ENCODE assay signal across 26 cellular contexts in the genomic region with DNA sequence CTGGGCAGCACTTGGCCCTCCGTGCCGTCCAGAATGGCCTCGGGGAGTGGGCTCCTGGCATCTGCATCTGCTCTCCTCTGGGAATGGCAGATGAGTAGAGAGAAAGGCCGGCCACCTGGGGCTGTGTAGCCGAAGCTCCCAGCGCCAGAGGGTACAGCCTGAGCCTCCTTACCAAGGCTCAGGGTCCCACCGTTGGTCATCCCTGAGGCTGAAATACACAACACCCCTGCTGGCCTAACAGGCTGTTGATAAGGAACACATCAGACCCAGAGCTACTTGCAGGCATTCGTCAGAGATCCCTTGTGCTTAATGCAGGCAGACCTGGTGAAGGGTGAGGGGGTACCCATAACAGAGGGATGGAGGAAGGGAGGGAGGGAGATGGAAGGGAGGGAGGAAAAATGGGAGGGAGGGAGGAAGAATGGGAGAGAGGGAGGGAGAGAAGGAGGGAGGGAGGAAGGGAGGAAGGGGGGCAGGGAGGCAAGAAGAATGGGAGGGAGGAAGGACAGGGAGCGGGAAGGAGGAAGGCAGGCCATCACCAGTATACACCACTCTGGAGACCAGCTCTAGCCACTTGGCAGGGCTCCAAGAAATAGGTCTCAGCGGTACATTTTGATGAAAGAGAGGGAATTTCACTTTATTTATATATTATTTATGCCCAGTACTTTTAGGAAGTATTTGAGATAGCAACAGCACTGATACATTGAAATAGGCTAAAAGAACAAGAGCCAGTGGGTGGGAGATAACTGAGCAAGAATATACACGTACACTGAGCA.
A peak's percentile ranks its signal among the peaks of the same experiment; 100 is the strongest.
DNase-seq lines count a peak whose midpoint lies in the region; ATAC-seq, FAIRE-seq and TF ChIP-seq lines count a peak whose summit lies in the region.
"Had no signal": no experiment of that assay in that cellular context is flagged by ENCODE, and none has a peak within 500 bp of the region (broad histone marks: within the 10 kb centered on the region; RNA-seq: fewer than 3 reads in every experiment).

No MANE protein-coding gene starts in this region.

- H3K36me3 Mint-ChIP-seq in glutamatergic neuron (ENCODE audit: unreplicated experiment) = no peaks in the 10 kb centered on the region
- H3K36me3 Mint-ChIP-seq in CD8-positive, alpha-beta T cell = no peaks in the 10 kb centered on the region
- H3K36me3 Mint-ChIP-seq: CD4-positive, alpha-beta memory T cell; type B pancreatic cell had no signal

- H3K4me3 Mint-ChIP-seq in glutamatergic neuron (ENCODE audit: unreplicated experiment) = no peak overlapping the region
- no peak overlapping the region for H3K4me3 Mint-ChIP-seq in CD8-positive, alpha-beta T cell
- H3K4me3 Mint-ChIP-seq: activated T-helper 1 cell treated with anti-CD3 and anti-CD28 coated beads, Interleukin-12 subunit alpha, Interleukin-12 subunit beta, Interleukin-2, Interleukin-4 antibody, amounts not matched to agents 30 ng/mL and 10 ng/mL and 1 ng/mL, durations not matched to agents 14 hours and 24 hours and 36 hours; CD4-positive, alpha-beta memory T cell; type B pancreatic cell had no signal

- H3K27me3 ChIP-seq in cardiac muscle cell (no peaks in the 10 kb centered on the region), H7 (ENCODE audit: control insufficient read depth, insufficient read depth, low read length) (no peaks in the 10 kb centered on the region; the same call in 1 of the 2 replicates)
- H3K27me3 ChIP-seq in CD8-positive, alpha-beta T cell (ENCODE audit: insufficient read depth, low read length) = no peaks in the 10 kb centered on the region

- peaks cover 16% of the 10 kb centered on the region for H3K4me1 ChIP-seq in cardiac muscle cell (ENCODE audit: low read depth)
- H3K4me1 ChIP-seq in CD8-positive, alpha-beta T cell (ENCODE audit: insufficient read depth, low read length) = no peaks in the 10 kb centered on the region

- H3K36me3 ChIP-seq in cardiac muscle cell (no peaks in the 10 kb centered on the region), H7 (replicated peaks; ENCODE audit: control insufficient read depth, insufficient read depth, low read length) (no peaks in the 10 kb centered on the region)
- no peaks in the 10 kb centered on the region for H3K36me3 ChIP-seq in CD8-positive, alpha-beta T cell (ENCODE audit: insufficient read depth, low read length)

- FAIRE-seq in urothelium cell line (lab: Jason Lieb, UNC) = no peak
- FAIRE-seq: HTR-8/SVneo had no signal

- peak overlapping the region; percentile 73 for H3K27ac Mint-ChIP-seq in glutamatergic neuron (ENCODE audit: unreplicated experiment)
- H3K27ac Mint-ChIP-seq in CD8-positive, alpha-beta T cell = no peak overlapping the region
- H3K27ac Mint-ChIP-seq: activated T-helper 1 cell treated with anti-CD3 and anti-CD28 coated beads, Interleukin-12 subunit alpha, Interleukin-12 subunit beta, Interleukin-2, Interleukin-4 antibody, amounts not matched to agents 30 ng/mL and 10 ng/mL and 1 ng/mL, durations not matched to agents 14 hours and 24 hours and 36 hours; type B pancreatic cell had no signal

- H3K4me1 Mint-ChIP-seq in glutamatergic neuron (ENCODE audit: low read depth, unreplicated experiment) = peaks cover 43% of the 10 kb centered on the region
- no peaks in the 10 kb centered on the region for H3K4me1 Mint-ChIP-seq in CD8-positive, alpha-beta T cell (ENCODE audit: low read depth)
- H3K4me1 Mint-ChIP-seq: CD4-positive, alpha-beta memory T cell had no signal

- no peaks in the 10 kb centered on the region for H3K27me3 Mint-ChIP-seq in glutamatergic neuron (ENCODE audit: unreplicated experiment)
- H3K27me3 Mint-ChIP-seq in CD8-positive, alpha-beta T cell (ENCODE audit: low read depth) = no peaks in the 10 kb centered on the region

- H3K9me3 Mint-ChIP-seq in glutamatergic neuron (ENCODE audit: unreplicated experiment) = no peaks in the 10 kb centered on the region
- no peaks in the 10 kb centered on the region for H3K9me3 Mint-ChIP-seq in CD8-positive, alpha-beta T cell
- H3K9me3 Mint-ChIP-seq: activated T-helper 1 cell treated with anti-CD3 and anti-CD28 coated beads, Interleukin-12 subunit alpha, Interleukin-12 subunit beta, Interleukin-2, Interleukin-4 antibody, amounts not matched to agents 30 ng/mL and 10 ng/mL and 1 ng/mL, durations not matched to agents 14 hours and 24 hours and 36 hours; CD4-positive, alpha-beta memory T cell; type B pancreatic cell had no signal

- CTCF ChIA-PET in CD8-positive, alpha-beta T cell (lab: Charles Lee) = no interaction called here

- intact Hi-C loops in left ventricle myocardium superior (cut with micrococcal nuclease) = no loop called here
- intact Hi-C loops in CD8-positive, alpha-beta T cell (cut with DNase I, micrococcal nuclease) = no loop called here

- H3K9me3 ChIP-seq in cardiac muscle cell (ENCODE audit: low read depth) = no peaks in the 10 kb centered on the region
- no peaks in the 10 kb centered on the region for H3K9me3 ChIP-seq in CD8-positive, alpha-beta T cell (ENCODE audit: low read length)

- TF ChIP-seq CTCF in cardiac muscle cell (IDR thresholded peaks at IDR 0.05; ENCODE audit: low read depth, low read length) = no peak
- TF ChIP-seq CTCF in glutamatergic neuron (IDR thresholded peaks at IDR 0.05; ENCODE audit: partially characterized antibody, unreplicated experiment) = no peak
- no peak for TF ChIP-seq CTCF in CD8-positive, alpha-beta T cell (IDR thresholded peaks at IDR 0.05)

- DNase-seq in DMS 273 (lab: John Stamatoyannopoulos, UW; ENCODE audit: unreplicated experiment) = peak; percentile 20
- DNase-seq in DMS 273 treated with DMSO at 0.1 percent for 48 hours (lab: John Stamatoyannopoulos, UW) = no peak
- DNase-seq in cardiac muscle cell (ENCODE audit: low read depth in 1 of 2, low spot score in 1 of 2) = peak in 1 of 2 donors; percentile 24
- DNase-seq in left ventricle myocardium superior = no peak
- DNase-seq in glutamatergic neuron = peak; percentile 65
- no peak for DNase-seq in urothelium cell line (ENCODE audit: low spot score)
- no peak for DNase-seq in CD8-positive, alpha-beta T cell
- DNase-seq in H7 = no peak
- DNase-seq: activated CD4-positive, alpha-beta T cell treated with anti-CD3 and anti-CD28 coated beads, Interleukin-2, amount 50 U/mL, for 4 hours; activated CD4-positive, CD25-positive, alpha-beta regulatory T cell; activated naive CD4-positive, alpha-beta T cell treated with anti-CD3 and anti-CD28 coated beads, Interleukin-2, amount 50 U/mL, for 16 hours; CD4-positive, alpha-beta memory T cell; DMS53; Karpas-422; kidney glomerular epithelial cell; NCI-H524 treated with DMSO at 0.1 percent for 48 hours; OCI-M1; SHP77; stimulated activated CD4-positive, alpha-beta T cell treated with anti-CD3 and anti-CD28 coated beads, Interleukin-1b, Interleukin-23, amount 100 ng/mL, for 48 hours; SW 1271 had no signal

- H3K4me3 ChIP-seq in cardiac muscle cell = no peak overlapping the region
- no peak overlapping the region for H3K4me3 ChIP-seq in CD8-positive, alpha-beta T cell (ENCODE audit: low read depth, low read length)
- no peak overlapping the region for H3K4me3 ChIP-seq in H7 (ENCODE audit: insufficient read depth, low read depth, low read length)
- H3K4me3 ChIP-seq: GM23248, skin epidermis had no signal

- POLR2A ChIA-PET in CD8-positive, alpha-beta T cell (lab: Charles Lee) = no interaction called here

- no peak for ATAC-seq in left ventricle myocardium superior
- ATAC-seq in CD8-positive, alpha-beta T cell = no peak

- peak overlapping the region; percentile 63 for H3K27ac ChIP-seq in cardiac muscle cell
- no peak overlapping the region for H3K27ac ChIP-seq in CD8-positive, alpha-beta T cell (ENCODE audit: low read depth, low read length)
- H3K27ac ChIP-seq: 22Rv1, GM23248 had no signal

Comparison
In these comparisons a context has a peak if more than half of its experiments do, and no peak if none do; other contexts are left out.
1. DNase-seq: peak in DMS 273 (single experiment) and glutamatergic neuron (single experiment); none in DMS 273 treated with DMSO at 0.1 percent for 48 hours (single experiment), left ventricle myocardium superior (single experiment), urothelium cell line (single experiment), CD8-positive, alpha-beta T cell (0 of 7) and H7 (single experiment).